ENCODE assay signal across 28 cellular contexts in genomic region chr5:5979761-5980570, GRCh38.
DNase-seq lines count a peak whose midpoint lies in the region; ATAC-seq, FAIRE-seq and TF ChIP-seq lines count a peak whose summit lies in the region.
"Had no signal": no experiment of that assay in that cellular context is flagged by ENCODE, and none has a peak within 500 bp of the region (broad histone marks: within the 10 kb centered on the region; RNA-seq: fewer than 3 reads in every experiment).

No MANE protein-coding gene starts in this region.

- H3K4me3 Mint-ChIP-seq in astrocyte (ENCODE audit: unreplicated experiment): no peak overlapping the region
- H3K4me3 Mint-ChIP-seq: activated naive CD4-positive, alpha-beta T cell treated with anti-CD3 and anti-CD28 coated beads, Interleukin-2, amount 10 ng/mL, durations not matched to agents 7 days and 5 days; dendritic cell treated with granulocyte-macrophage colony-stimulating factor and Interleukin-4, amounts not matched to agents 40 ng/mL and 50 ng/mL, for 4 days; natural killer cell; T-helper 1 cell treated with Interleukin-12 subunit alpha and Interleukin-12 subunit beta and Interleukin-4 antibody, amounts not matched to agents 30 μg/mL and 1 μg/mL, for 36 hours had no signal

- peak overlapping the region; percentile 22 to 83 (median 73) for H3K4me2 ChIP-seq in BLaER1 treated with 17β-estradiol and CSF1 and Interleukin-3, amounts not matched to agents 10 nM and 100 nM
- H3K4me2 ChIP-seq in astrocyte (ENCODE audit: low read length): peak overlapping the region; percentile 32
- H3K4me2 ChIP-seq: A549 had no signal

- H3K27me3 Mint-ChIP-seq in astrocyte (ENCODE audit: low read depth, unreplicated experiment): peaks cover 2% of the 10 kb centered on the region
- H3K27me3 Mint-ChIP-seq: activated naive CD4-positive, alpha-beta T cell treated with anti-CD3 and anti-CD28 coated beads, Interleukin-2, amount 10 ng/mL, durations not matched to agents 7 days and 5 days; dendritic cell treated with granulocyte-macrophage colony-stimulating factor and Interleukin-4, amounts not matched to agents 40 ng/mL and 50 ng/mL, for 4 days had no signal

- no peaks in the 10 kb centered on the region for H3K9me3 ChIP-seq in BLaER1 treated with 17β-estradiol and CSF1 and Interleukin-3, amounts not matched to agents 10 nM and 100 nM (replicated peaks in 1 of 11)
- peaks cover 3% of the 10 kb centered on the region for H3K9me3 ChIP-seq in astrocyte (ENCODE audit: insufficient read depth, low read depth, low read length)
- H3K9me3 ChIP-seq: A549, BE2C, heart left ventricle, stomach, tibial nerve had no signal

- DNase-seq in astrocyte (ENCODE audit: low read depth) (no peak), left kidney (ENCODE audit: low read depth, low spot score) (peak; percentile 86), renal cortical epithelial cell (ENCODE audit: low read depth) (peak; percentile 0), LoVo (ENCODE audit: low spot score) (no peak), T-helper 2 cell (no peak)
- DNase-seq in activated CD4-positive, alpha-beta T cell treated with anti-CD3 and anti-CD28 coated beads for 1 hour: no peak
- DNase-seq: activated CD4-positive, alpha-beta T cell treated with anti-CD3 and anti-CD28 coated beads for 4 hours; activated naive CD4-positive, alpha-beta T cell treated with anti-CD3 and anti-CD28 coated beads, Interleukin-2, amount 10 ng/mL, durations not matched to agents 7 days and 5 days; amniotic stem cell; COR-L47; H7; heart left ventricle; KG1; natural killer cell; NCI-H1694 treated with DMSO at 0.1 percent for 48 hours; NCI-H2171; NCI-H524 treated with DMSO at 0.1 percent for 48 hours; stimulated activated CD8-positive, alpha-beta memory T cell treated with anti-CD3 and anti-CD28 coated beads, Interleukin-4, amount 100 ng/mL, for 48 hours; stomach had no signal

- no peaks in the 10 kb centered on the region for H3K27me3 ChIP-seq in BLaER1 treated with 17β-estradiol and CSF1 and Interleukin-3, amounts not matched to agents 10 nM and 100 nM
- H3K27me3 ChIP-seq in astrocyte (ENCODE audit: insufficient read depth, low read length): no peaks in the 10 kb centered on the region
- H3K27me3 ChIP-seq: BE2C, cardiac muscle cell, stomach, tibial nerve had no signal

- peaks cover 2% of the 10 kb centered on the region for H3K9me3 Mint-ChIP-seq in astrocyte (ENCODE audit: unreplicated experiment)
- H3K9me3 Mint-ChIP-seq: activated naive CD4-positive, alpha-beta T cell treated with anti-CD3 and anti-CD28 coated beads, Interleukin-2, amount 10 ng/mL, durations not matched to agents 7 days and 5 days; T-helper 1 cell treated with Interleukin-12 subunit alpha and Interleukin-12 subunit beta and Interleukin-4 antibody, amounts not matched to agents 30 μg/mL and 1 μg/mL, for 36 hours had no signal

- FAIRE-seq in astrocyte (lab: Jason Lieb, UNC): no peak
- FAIRE-seq: A549 had no signal

- ATAC-seq in GM19395 (IDR thresholded peaks at IDR 0.05; ENCODE audit: unreplicated experiment): no peak
- ATAC-seq: heart left ventricle, left lobe of liver, natural killer cell had no signal

- no peaks in the 10 kb centered on the region for H4K20me1 ChIP-seq in BLaER1 treated with 17β-estradiol and CSF1 and Interleukin-3, amounts not matched to agents 10 nM and 100 nM
- no peaks in the 10 kb centered on the region for H4K20me1 ChIP-seq in astrocyte (ENCODE audit: insufficient read depth, low read length)

- H3K27ac Mint-ChIP-seq in astrocyte (ENCODE audit: unreplicated experiment): peak overlapping the region; percentile 70
- H3K27ac Mint-ChIP-seq: activated naive CD4-positive, alpha-beta T cell treated with anti-CD3 and anti-CD28 coated beads, Interleukin-2, amount 10 ng/mL, durations not matched to agents 7 days and 5 days; dendritic cell treated with granulocyte-macrophage colony-stimulating factor and Interleukin-4, amounts not matched to agents 40 ng/mL and 50 ng/mL, for 4 days; natural killer cell; T-helper 1 cell treated with Interleukin-12 subunit alpha and Interleukin-12 subunit beta and Interleukin-4 antibody, amounts not matched to agents 30 μg/mL and 1 μg/mL, for 36 hours had no signal

- no peak overlapping the region for H3K4me3 ChIP-seq in BLaER1 treated with 17β-estradiol and CSF1 and Interleukin-3, amounts not matched to agents 10 nM and 100 nM
- H3K4me3 ChIP-seq in astrocyte (ENCODE audit: insufficient read depth, low read depth, low read length): no peak overlapping the region
- H3K4me3 ChIP-seq: A549, cardiac muscle cell, heart left ventricle, stomach, tibial nerve had no signal

- no peaks in the 10 kb centered on the region for H3K79me2 ChIP-seq in astrocyte (ENCODE audit: insufficient read depth, low read length)

- TF ChIP-seq CTCF in astrocyte (IDR thresholded peaks at IDR 0.05; ENCODE audit: insufficient read depth, low read depth, low read length): no peak

- peaks cover 22% of the 10 kb centered on the region for H3K4me1 Mint-ChIP-seq in astrocyte (ENCODE audit: low read depth, unreplicated experiment)
- H3K4me1 Mint-ChIP-seq: activated naive CD4-positive, alpha-beta T cell treated with anti-CD3 and anti-CD28 coated beads, Interleukin-2, amount 10 ng/mL, durations not matched to agents 7 days and 5 days; natural killer cell had no signal

- H3K9ac ChIP-seq in BLaER1 treated with 17β-estradiol and CSF1 and Interleukin-3, amounts not matched to agents 10 nM and 100 nM: 0 out of 22 replicates have a peak overlapping the region, but pooled peaks of 1 of the 11 experiments have one; percentile 3
- H3K9ac ChIP-seq in astrocyte (ENCODE audit: low read length): no peak overlapping the region

- no peaks in the 10 kb centered on the region for H3K36me3 Mint-ChIP-seq in astrocyte (ENCODE audit: low read depth, unreplicated experiment)
- H3K36me3 Mint-ChIP-seq: activated naive CD4-positive, alpha-beta T cell treated with anti-CD3 and anti-CD28 coated beads, Interleukin-2, amount 10 ng/mL, durations not matched to agents 7 days and 5 days; natural killer cell had no signal

- H3K27ac ChIP-seq in BLaER1 treated with 17β-estradiol and CSF1 and Interleukin-3, amounts not matched to agents 10 nM and 100 nM: peak overlapping the region in 3 of 11 experiments; percentile 1 to 38 (median 7); a peak in 3 of 22 replicates
- peak overlapping the region; percentile 35 for H3K27ac ChIP-seq in astrocyte (ENCODE audit: low read depth, low read length)
- H3K27ac ChIP-seq: A549, cardiac muscle cell, heart left ventricle, stomach, tibial nerve had no signal

- H2AFZ ChIP-seq in astrocyte (ENCODE audit: low read depth, low read length): no peak overlapping the region

- H3K36me3 ChIP-seq in BLaER1 treated with 17β-estradiol and CSF1 and Interleukin-3, amounts not matched to agents 10 nM and 100 nM: no peaks in the 10 kb centered on the region
- H3K36me3 ChIP-seq in astrocyte (ENCODE audit: insufficient read depth, low read length): no peaks in the 10 kb centered on the region
- H3K36me3 ChIP-seq: BE2C, cardiac muscle cell, heart left ventricle, stomach, tibial nerve had no signal

- H3K4me1 ChIP-seq in BLaER1 treated with 17β-estradiol and CSF1 and Interleukin-3, amounts not matched to agents 10 nM and 100 nM: peaks cover 14 to 29% (median 23%) of the 10 kb centered on the region in 10 experiments
- H3K4me1 ChIP-seq in astrocyte (ENCODE audit: insufficient read depth, low read length): no peaks in the 10 kb centered on the region
- H3K4me1 ChIP-seq: A549, stomach had no signal

Comparison
In these comparisons a context has a peak if more than half of its experiments do, and no peak if none do; other contexts are left out.
1. DNase-seq: peak in left kidney (single experiment) and renal cortical epithelial cell (single experiment); none in astrocyte (single experiment), activated CD4-positive, alpha-beta T cell treated with anti-CD3 and anti-CD28 coated beads for 1 hour (single experiment), LoVo (single experiment) and T-helper 2 cell (0 of 5).